Comparison of ENCODE assay signal across 19 cellular contexts in genomic region chrX:12945494-12945893, GRCh38. TPM values are rescaled to one million over a fixed set of nuclear protein-coding genes. Genes with fewer than 3 reads are reported as not detected.
DNase-seq lines count a peak whose midpoint lies in the region; ATAC-seq, FAIRE-seq and TF ChIP-seq lines count a peak whose summit lies in the region.
"Had no signal": no experiment of that assay in that cellular context is flagged by ENCODE, and none has a peak within 500 bp of the region (broad histone marks: within the 10 kb centered on the region; RNA-seq: fewer than 3 reads in every experiment).

No MANE protein-coding gene starts in this region.

- no peaks in the 10 kb centered on the region for H3K36me3 Mint-ChIP-seq in activated CD4-positive, alpha-beta memory T cell treated with anti-CD3 and anti-CD28 coated beads for 36 hours
- H3K36me3 Mint-ChIP-seq in activated CD4-positive, alpha-beta memory T cell treated with anti-CD3 and anti-CD28 coated beads, Interleukin-2, amount 10 ng/mL, durations not matched to agents 7 days and 5 days (ENCODE audit: low read depth), result no peaks in the 10 kb centered on the region
- no peaks in the 10 kb centered on the region for H3K36me3 Mint-ChIP-seq in neural progenitor cell
- H3K36me3 Mint-ChIP-seq: CD14-positive monocyte; CD8-positive, alpha-beta T cell; IgD-negative memory B cell had no signal

- no peaks in the 10 kb centered on the region for H4K20me1 ChIP-seq in GM12878 (ENCODE audit: control insufficient read depth, insufficient read depth)
- no peaks in the 10 kb centered on the region for H4K20me1 ChIP-seq in neural progenitor cell (ENCODE audit: low read depth)

- H3K27ac ChIP-seq in GM12878 (ENCODE audit: control insufficient read depth, insufficient read depth), result no peak overlapping the region
- no peak overlapping the region for H3K27ac ChIP-seq in neural progenitor cell
- H3K27ac ChIP-seq: 22Rv1 had no signal

- POLR2A ChIA-PET in activated CD4-positive, alpha-beta memory T cell treated with anti-CD3 and anti-CD28 coated beads for 36 hours (lab: Charles Lee), result interaction anchor here (17.1 kb wide), 1 partner anchor 28 kb away, joined by 426 read pairs; the partner anchor contains the start of gene TMSB4X
- POLR2A ChIA-PET in activated CD4-positive, alpha-beta memory T cell treated with anti-CD3 and anti-CD28 coated beads, Interleukin-2, amount 10 ng/mL, durations not matched to agents 7 days and 5 days (lab: Charles Lee), result interaction anchor here (15.8 to 17.2 kb wide), 2 partner anchors 30 to 143 kb away, joined by 428 to 1343 read pairs; partner anchors contain the start of gene TMSB4X
- POLR2A ChIA-PET in HEK293T (lab: Yijun Ruan, JAX) (no interaction called here), GM12878 (lab: Charles Lee) (interaction anchor here (0.7 to 3.6 kb wide), 3 partner anchors 59 to 542 kb away, joined by 3 to 22 read pairs (median 15); no protein-coding TSS in a partner anchor)

- no peak for TF ChIP-seq EP300 in GM12878 (IDR thresholded peaks at IDR 0.05; ENCODE audit: borderline replicate concordance in 1 of 2, control insufficient read depth in 1 of 2, low read depth in 2 of 2, low read length in 2 of 2)

- H3K9me3 ChIP-seq in GM12878 (replicated peaks; ENCODE audit: control insufficient read depth, insufficient read depth, low read length), result no peaks in the 10 kb centered on the region
- H3K9me3 ChIP-seq in neural progenitor cell (ENCODE audit: low read depth), result no peaks in the 10 kb centered on the region

- H3K27me3 Mint-ChIP-seq in activated CD4-positive, alpha-beta memory T cell treated with anti-CD3 and anti-CD28 coated beads for 36 hours, result no peaks in the 10 kb centered on the region
- H3K27me3 Mint-ChIP-seq in activated CD4-positive, alpha-beta memory T cell treated with anti-CD3 and anti-CD28 coated beads, Interleukin-2, amount 10 ng/mL, durations not matched to agents 7 days and 5 days, result no peaks in the 10 kb centered on the region
- peaks cover 2% of the 10 kb centered on the region for H3K27me3 Mint-ChIP-seq in neural progenitor cell (ENCODE audit: insufficient read depth, low read depth)

- H3K4me1 Mint-ChIP-seq in activated CD4-positive, alpha-beta memory T cell treated with anti-CD3 and anti-CD28 coated beads for 36 hours (ENCODE audit: low read depth), result peaks cover 42% of the 10 kb centered on the region
- peaks cover 44% of the 10 kb centered on the region for H3K4me1 Mint-ChIP-seq in activated CD4-positive, alpha-beta memory T cell treated with anti-CD3 and anti-CD28 coated beads, Interleukin-2, amount 10 ng/mL, durations not matched to agents 7 days and 5 days
- peaks cover 29% of the 10 kb centered on the region for H3K4me1 Mint-ChIP-seq in neural progenitor cell

- no TSS peak for BruUV-seq in GM12878 (replicated peaks; lab: Mats Ljungman, UMichigan)

- in situ Hi-C loops in GM12878 (cut with MboI), result loop anchor here (5.0 kb wide), 2 partner anchors 57 to 532 kb away; no protein-coding TSS in a partner anchor

- H3K4me2 ChIP-seq in GM12878 (ENCODE audit: control insufficient read depth, insufficient read depth), result no peak overlapping the region
- H3K4me2 ChIP-seq in neural progenitor cell, result peak overlapping the region; percentile 45

- H3K27me3 ChIP-seq in GM12878 (replicated peaks in 1 of 2; ENCODE audit: control insufficient read depth in 2 of 2, insufficient read depth in 2 of 2, low read length in 1 of 2) (no peaks in the 10 kb centered on the region), neural progenitor cell (no peaks in the 10 kb centered on the region)

- no peak for TF ChIP-seq POLR2A in GM12878 (IDR thresholded peaks at IDR 0.05; ENCODE audit: low read depth, low read length)

- H3K4me3 Mint-ChIP-seq in activated CD4-positive, alpha-beta memory T cell treated with anti-CD3 and anti-CD28 coated beads for 36 hours, result no peak overlapping the region
- H3K4me3 Mint-ChIP-seq in activated CD4-positive, alpha-beta memory T cell treated with anti-CD3 and anti-CD28 coated beads, Interleukin-2, amount 10 ng/mL, durations not matched to agents 7 days and 5 days, result no peak overlapping the region
- H3K4me3 Mint-ChIP-seq in neural progenitor cell, result no peak overlapping the region
- H3K4me3 Mint-ChIP-seq: CD14-positive monocyte; CD8-positive, alpha-beta T cell; IgD-negative memory B cell had no signal

- WGBS in GM12878 (ENCODE audit: insufficient coverage, insufficient replicate concordance, low lambda C conversion rate, missing lambda C conversion rate), result 40% methylated on average over 4 of the region's 4 CpGs

- RAD21 ChIA-PET in GM12878 (lab: Charles Lee; ENCODE audit: unreplicated experiment), result interaction anchor here (2.1 to 15.5 kb wide), 8 partner anchors 30 to 545 kb away, joined by 11 to 549 read pairs (median 82); partner anchors contain the start of gene TMSB4X

- H3K4me3 ChIP-seq in GM12878 (no peak overlapping the region), neural progenitor cell (no peak overlapping the region)

- no peak for DNase-seq in activated CD4-positive, alpha-beta memory T cell treated with anti-CD3 and anti-CD28 coated beads for 36 hours
- DNase-seq in activated CD4-positive, alpha-beta memory T cell treated with anti-CD3 and anti-CD28 coated beads, Interleukin-2, amount 10 ng/mL, durations not matched to agents 7 days and 5 days, result no peak
- DNase-seq in HEK293T (ENCODE audit: extremely low spot score) (no peak), GM12878 (ENCODE audit: low read depth, low spot score) (no peak), neural progenitor cell (ENCODE audit: low spot score) (no peak), NCI-H1930 (lab: John Stamatoyannopoulos, UW) (no peak), RPMI8226 (no peak), NCI-H2171 treated with DMSO at 0.1 percent for 48 hours (lab: John Stamatoyannopoulos, UW) (no peak)
- DNase-seq: CD8-positive, alpha-beta T cell; COR-L47; DND-41; GF-D8 had no signal

- H3K36me3 ChIP-seq in GM12878 (ENCODE audit: control insufficient read depth in 2 of 2, insufficient read depth in 2 of 2, low read length in 1 of 2), result no peaks in the 10 kb centered on the region
- no peaks in the 10 kb centered on the region for H3K36me3 ChIP-seq in neural progenitor cell

- no peak for ATAC-seq in GM12878
- ATAC-seq: CD8-positive, alpha-beta T cell; HCT116 had no signal

- H3K79me2 ChIP-seq in GM12878 (ENCODE audit: control insufficient read depth, insufficient read depth, low read length) (peaks cover 17% of the 10 kb centered on the region), neural progenitor cell (ENCODE audit: low read depth) (no peaks in the 10 kb centered on the region)

- CTCF ChIA-PET in activated CD4-positive, alpha-beta memory T cell treated with anti-CD3 and anti-CD28 coated beads for 36 hours (lab: Charles Lee), result interaction anchor here (0.8 to 3.5 kb wide), 12 partner anchors 23 to 701 kb away, joined by 3 to 107 read pairs (median 11); no protein-coding TSS in a partner anchor
- CTCF ChIA-PET in activated CD4-positive, alpha-beta memory T cell treated with anti-CD3 and anti-CD28 coated beads, Interleukin-2, amount 10 ng/mL, durations not matched to agents 7 days and 5 days (lab: Charles Lee), result interaction anchor here (1.2 to 14.9 kb wide), 10 partner anchors 20 to 546 kb away, joined by 3 to 273 read pairs (median 16); partner anchors contain the start of gene TMSB4X
- CTCF ChIA-PET in HEK293T (lab: Yijun Ruan, JAX), result interaction anchor here (0.6 to 2.0 kb wide), 4 partner anchors 11 to 45 kb away, joined by 3 to 15 read pairs (median 4); no protein-coding TSS in a partner anchor
- CTCF ChIA-PET in GM12878 (lab: Yijun Ruan, JAX), result interaction anchor here (0.9 to 7.7 kb wide), 26 partner anchors 11 to 562 kb away, joined by 3 to 312 read pairs (median 12); no protein-coding TSS in a partner anchor

- H3K9ac ChIP-seq in GM12878 (ENCODE audit: control insufficient read depth, insufficient read depth, low read length), result no peak overlapping the region
- no peak overlapping the region for H3K9ac ChIP-seq in neural progenitor cell

- no peak for TF ChIP-seq CTCF in GM12878 (IDR thresholded peaks at IDR 0.05 in 2 of 3, conservative IDR thresholded peaks at IDR 0.05 in 1 of 3; ENCODE audit: control insufficient read depth in 2 of 3, extremely low read depth in 1 of 3, insufficient read depth in 1 of 3, low read depth in 3 of 3, low read length in 3 of 3)
- no peak for TF ChIP-seq CTCF in neural progenitor cell (IDR thresholded peaks at IDR 0.05)

- H3K4me1 ChIP-seq in GM12878 (ENCODE audit: control insufficient read depth, insufficient read depth, low read length), result peaks cover 33% of the 10 kb centered on the region
- peaks cover 25% of the 10 kb centered on the region for H3K4me1 ChIP-seq in neural progenitor cell

- no peak for TF ChIP-seq RAD21 in GM12878 (IDR thresholded peaks at IDR 0.05; ENCODE audit: insufficient read depth, low read depth, low read length)

- intact Hi-C loops in activated CD4-positive, alpha-beta memory T cell treated with anti-CD3 and anti-CD28 coated beads for 36 hours (cut with micrococcal nuclease), result loop anchor here (5.0 kb wide), 2 partner anchors 322 to 557 kb away; no protein-coding TSS in a partner anchor
- intact Hi-C loops in GM12878 (cut with micrococcal nuclease; ENCODE audit: unreplicated experiment), result loop anchor here (5.0 to 10.0 kb wide), 3 partner anchors 133 to 719 kb away; no protein-coding TSS in a partner anchor

- no peaks in the 10 kb centered on the region for H3K9me3 Mint-ChIP-seq in activated CD4-positive, alpha-beta memory T cell treated with anti-CD3 and anti-CD28 coated beads for 36 hours
- H3K9me3 Mint-ChIP-seq in activated CD4-positive, alpha-beta memory T cell treated with anti-CD3 and anti-CD28 coated beads, Interleukin-2, amount 10 ng/mL, durations not matched to agents 7 days and 5 days, result no peaks in the 10 kb centered on the region
- H3K9me3 Mint-ChIP-seq in neural progenitor cell, result peaks cover 20% of the 10 kb centered on the region
- H3K9me3 Mint-ChIP-seq: CD8-positive, alpha-beta T cell; IgD-negative memory B cell had no signal

- peaks cover 12% of the 10 kb centered on the region for H3F3A ChIP-seq in neural progenitor cell (ENCODE audit: low read depth)

- peak overlapping the region; percentile 13 for H3K27ac Mint-ChIP-seq in activated CD4-positive, alpha-beta memory T cell treated with anti-CD3 and anti-CD28 coated beads for 36 hours
- H3K27ac Mint-ChIP-seq in activated CD4-positive, alpha-beta memory T cell treated with anti-CD3 and anti-CD28 coated beads, Interleukin-2, amount 10 ng/mL, durations not matched to agents 7 days and 5 days, result no peak overlapping the region
- no peak overlapping the region for H3K27ac Mint-ChIP-seq in neural progenitor cell
- H3K27ac Mint-ChIP-seq: CD8-positive, alpha-beta T cell had no signal

- SMC1A ChIA-PET in GM12878 (lab: Charles Lee; ENCODE audit: uncharacterized antibody, unreplicated experiment), result interaction anchor here (1.0 to 18.8 kb wide), 23 partner anchors 13 to 566 kb away, joined by 3 to 632 read pairs (median 10); partner anchors contain the start of gene TMSB4X

- no peak overlapping the region for H2AFZ ChIP-seq in GM12878 (ENCODE audit: control insufficient read depth, low read depth, low read length)
- no peak overlapping the region for H2AFZ ChIP-seq in neural progenitor cell (replicated peaks)

- no peak for FAIRE-seq in GM12878 (lab: Jason Lieb, UNC)

RNA-seq across cellular contexts. Expression of gene TMSB4X, which starts 29.4 kb away (rescaled TPM):
- 1,000 to 10,000 TPM; 6,087 to 6,256 TPM for total RNA-seq in activated CD4-positive, alpha-beta memory T cell treated with anti-CD3 and anti-CD28 coated beads for 36 hours
- over 10,000 TPM; 10,813 to 11,021 TPM for total RNA-seq in activated CD4-positive, alpha-beta memory T cell treated with anti-CD3 and anti-CD28 coated beads, Interleukin-2, amount 10 ng/mL, durations not matched to agents 7 days and 5 days
- 726 and 815 TPM in 2 replicates for total RNA-seq in GM12878 (2013; cell fraction: nucleolus; rRNA removed)
- total RNA-seq in GM12878 (2014; rRNA removed) (20,095 and 20,513 TPM in 2 replicates), GM12878 (2014; rRNA removed; fragmentation: Illumina TruSeq; extraction: Trizol) (14,081 and 14,526 TPM in 2 replicates), GM12878 (2021) (15,676 and 15,778 TPM in 2 replicates), neural progenitor cell (ENCODE audit: low replicate concordance) (2,407 and 3,462 TPM in 2 replicates)
- 20,663 TPM for polyA plus RNA-seq in GM12878 (2011; ENCODE audit: low read depth)
- polyA plus RNA-seq in GM12878 (2011; rRNA removed) (13,924 and 13,999 TPM in 2 replicates), GM12878 (2014; fragmentation: Illumina TruSeq; extraction: Trizol) (22,521 and 25,739 TPM in 2 replicates), GM12878 (2014; fragmentation: Nextera tagmentation; extraction: Ambion mirVana) (over 10,000 TPM; 32,576 to 35,408 TPM), GM12878 (2014; rRNA removed) (21,672 and 21,926 TPM in 2 replicates), GM12878 (2016; fragmentation: Nextera tagmentation; extraction: Ambion mirVana) (over 10,000 TPM; 35,271 to 37,234 TPM)
- polyA plus RNA-seq in GM12878 (2011; cell fraction: cytosol; rRNA removed), result 6,321 and 8,073 TPM in 2 replicates
- 2,770 and 4,943 TPM in 2 replicates for polyA plus RNA-seq in GM12878 (2011; cell fraction: nucleus; rRNA removed)
- polyA plus RNA-seq in GM12878 (2012), result 18,326 and 24,333 TPM in 2 replicates
- polyA minus RNA-seq in GM12878 (2011; rRNA and poly(A)+ RNA removed), result 5,151 and 6,646 TPM in 2 replicates
- 2,250 and 2,391 TPM in 2 replicates for polyA minus RNA-seq in GM12878 (2011; cell fraction: cytosol; rRNA and poly(A)+ RNA removed)
- 1,575 and 1,669 TPM in 2 replicates for polyA minus RNA-seq in GM12878 (2011; cell fraction: nucleus; rRNA and poly(A)+ RNA removed)

RNA-seq across cellular contexts. Expression of gene TLR8, which starts 39.1 kb away (rescaled TPM):
- total RNA-seq in activated CD4-positive, alpha-beta memory T cell treated with anti-CD3 and anti-CD28 coated beads for 36 hours, result not detected
- not detected for total RNA-seq in activated CD4-positive, alpha-beta memory T cell treated with anti-CD3 and anti-CD28 coated beads, Interleukin-2, amount 10 ng/mL, durations not matched to agents 7 days and 5 days
- 0.15 TPM in 1 of 2 replicates, not detected in the other for total RNA-seq in GM12878 (2013; cell fraction: nucleolus; rRNA removed)
- total RNA-seq in GM12878 (2014; rRNA removed) (not detected in 2 replicates), GM12878 (2014; rRNA removed; fragmentation: Illumina TruSeq; extraction: Trizol) (not detected in 2 replicates), GM12878 (2021) (not detected in 2 replicates), neural progenitor cell (ENCODE audit: low replicate concordance) (not detected in 2 replicates)
- polyA plus RNA-seq in GM12878 (2011; ENCODE audit: low read depth), result not detected
- polyA plus RNA-seq in GM12878 (2011; rRNA removed) (0.04 TPM in 1 of 2 replicates, not detected in the other), GM12878 (2014; fragmentation: Illumina TruSeq; extraction: Trizol) (not detected in 2 replicates), GM12878 (2014; fragmentation: Nextera tagmentation; extraction: Ambion mirVana) (not detected), GM12878 (2014; rRNA removed) (0.03 TPM in 1 of 2 replicates, not detected in the other), GM12878 (2016; fragmentation: Nextera tagmentation; extraction: Ambion mirVana) (not detected)
- polyA plus RNA-seq in GM12878 (2011; cell fraction: cytosol; rRNA removed), result not detected in 2 replicates
- polyA plus RNA-seq in GM12878 (2011; cell fraction: nucleus; rRNA removed), result 0.03 TPM in 2 replicates
- polyA plus RNA-seq in GM12878 (2012), result not detected in 2 replicates
- not detected in 2 replicates for polyA minus RNA-seq in GM12878 (2011; rRNA and poly(A)+ RNA removed)
- not detected in 2 replicates for polyA minus RNA-seq in GM12878 (2011; cell fraction: cytosol; rRNA and poly(A)+ RNA removed)
- not detected in 2 replicates for polyA minus RNA-seq in GM12878 (2011; cell fraction: nucleus; rRNA and poly(A)+ RNA removed)
- total RNA-seq: A673; CD8-positive, alpha-beta T cell; H4 had no signal
- polyA plus RNA-seq: BJ had no signal
